Comparison of ENCODE assay signal across 10 cellular contexts in genomic region chr9:69186841-69187611, GRCh38. TPM values are rescaled to one million over a fixed set of nuclear protein-coding genes. Genes with fewer than 3 reads are reported as not detected.
DNase-seq lines count a peak whose midpoint lies in the region; ATAC-seq, FAIRE-seq and TF ChIP-seq lines count a peak whose summit lies in the region.
"Had no signal": no experiment of that assay in that cellular context is flagged by ENCODE, and none has a peak within 500 bp of the region (broad histone marks: within the 10 kb centered on the region; RNA-seq: fewer than 3 reads in every experiment).

No MANE protein-coding gene starts in this region.

- peak overlapping the region; percentile 16 for H3K27ac ChIP-seq in brain microvascular endothelial cell
- peak overlapping the region; percentile 61 for H3K27ac ChIP-seq in right cardiac atrium (ENCODE audit: low read length)
- H3K27ac ChIP-seq in sigmoid colon, result peak overlapping the region in 3 of 4 donors; percentile 31 to 80 (median 41)

- peaks cover 25% of the 10 kb centered on the region for H3K4me1 Mint-ChIP-seq in activated T-cell treated with anti-CD3 and anti-CD28 coated beads, Interleukin-2, amount 50 U/mL, for 72 hours (ENCODE audit: low read depth)

- H3K27me3 Mint-ChIP-seq in activated T-cell treated with anti-CD3 and anti-CD28 coated beads, Interleukin-2, amount 50 U/mL, for 72 hours (ENCODE audit: low read depth), result no peaks in the 10 kb centered on the region
- H3K27me3 Mint-ChIP-seq: activated naive CD8-positive, alpha-beta T cell had no signal

- H3K9me3 Mint-ChIP-seq in activated T-cell treated with anti-CD3 and anti-CD28 coated beads, Interleukin-2, amount 50 U/mL, for 72 hours, result no peaks in the 10 kb centered on the region

- intact Hi-C loops in right cardiac atrium (cut with DNase I) (no loop called here), sigmoid colon (cut with DNase I) (loop anchor here (10.0 kb wide), 1 partner anchor 62 kb away; no protein-coding TSS in a partner anchor)

- in situ Hi-C loops in brain microvascular endothelial cell (cut with HindIII; ENCODE audit: low pct_ligation_motif_present, low sequenced_read_pairs), result loop anchor here (25.0 kb wide), 1 partner anchor 125 kb away; no protein-coding TSS in a partner anchor

- no peak for TF ChIP-seq CTCF in brain microvascular endothelial cell (IDR thresholded peaks at IDR 0.05; ENCODE audit: low read depth, low read length, missing control alignments)
- no peak for TF ChIP-seq CTCF in sigmoid colon (IDR thresholded peaks at IDR 0.05)

- H3K4me1 ChIP-seq in right cardiac atrium (ENCODE audit: control insufficient read depth, insufficient read depth, low read length), result peaks cover 2% of the 10 kb centered on the region
- H3K4me1 ChIP-seq in sigmoid colon, result peaks cover 2 to 39% (median 23%) of the 10 kb centered on the region in 4 donors

- H3K9me3 ChIP-seq in right cardiac atrium (ENCODE audit: control insufficient read depth, low read length), result no peaks in the 10 kb centered on the region
- no peaks in the 10 kb centered on the region for H3K9me3 ChIP-seq in sigmoid colon

- no peak overlapping the region for H3K27ac Mint-ChIP-seq in activated T-cell treated with anti-CD3 and anti-CD28 coated beads, Interleukin-2, amount 50 U/mL, for 72 hours
- H3K27ac Mint-ChIP-seq: activated naive CD8-positive, alpha-beta T cell had no signal

- H3K27me3 ChIP-seq in brain microvascular endothelial cell (replicated peaks), result no peaks in the 10 kb centered on the region
- no peaks in the 10 kb centered on the region for H3K27me3 ChIP-seq in right cardiac atrium (ENCODE audit: control insufficient read depth, insufficient read depth)
- no peaks in the 10 kb centered on the region for H3K27me3 ChIP-seq in sigmoid colon

- peaks cover 0 to 1% of the 10 kb centered on the region in 2 donors for H3K36me3 Mint-ChIP-seq in activated T-cell treated with anti-CD3 and anti-CD28 coated beads, Interleukin-2, amount 50 U/mL, for 72 hours (ENCODE audit: insufficient read depth in 2 of 2)

- no peak for TF ChIP-seq EP300 in sigmoid colon (IDR thresholded peaks at IDR 0.05)

- WGBS in right cardiac atrium, result 22% methylated on average over 7 of the region's 7 CpGs
- WGBS in sigmoid colon, 2 donors, result 74 to 80% methylated on average over 7 of the region's 7 CpGs

- ATAC-seq in right cardiac atrium, result peak; percentile 46 to 58
- no peak for ATAC-seq in activated T-cell treated with anti-CD3 and anti-CD28 coated beads, Interleukin-2, amount 50 U/mL, for 72 hours (replicated peaks in 1 of 2)
- no peak for ATAC-seq in GM19328 (IDR thresholded peaks at IDR 0.05; ENCODE audit: unreplicated experiment)

- no peak overlapping the region for H3K4me3 Mint-ChIP-seq in activated T-cell treated with anti-CD3 and anti-CD28 coated beads, Interleukin-2, amount 50 U/mL, for 72 hours
- H3K4me3 Mint-ChIP-seq: activated naive CD8-positive, alpha-beta T cell had no signal

- H3K4me3 ChIP-seq in brain microvascular endothelial cell (ENCODE audit: low read depth, low read length) (no peak overlapping the region), right cardiac atrium (ENCODE audit: low read length) (no peak overlapping the region), sigmoid colon (no peak overlapping the region)

- FAIRE-seq in GM12891 (lab: Jason Lieb, UNC), result peak; percentile 28

- no peak for DNase-seq in GM12891 (ENCODE audit: insufficient read length, low spot score)
- DNase-seq in brain microvascular endothelial cell, result no peak
- no peak for DNase-seq in right cardiac atrium
- DNase-seq in sigmoid colon, result no peak
- no peak for DNase-seq in DMS53 treated with DMSO at 0.1 percent for 48 hours (lab: John Stamatoyannopoulos, UW; ENCODE audit: unreplicated experiment)
- no peak for DNase-seq in stimulated activated naive CD4-positive, alpha-beta T cell treated with Interleukin-2 at 50 U/mL for 16 hours (lab: John Stamatoyannopoulos, UW)
- DNase-seq in activated T-cell treated with anti-CD3 and anti-CD28 coated beads, Interleukin-2, amount 50 U/mL, for 72 hours, result no peak
- DNase-seq: stimulated activated CD4-positive, alpha-beta T cell treated with anti-CD3 and anti-CD28 coated beads, Interleukin-12 subunit alpha, Interleukin-12 subunit beta, amount 100 ng/mL, for 4 hours had no signal

- H3K36me3 ChIP-seq in brain microvascular endothelial cell (replicated peaks) (no peaks in the 10 kb centered on the region), sigmoid colon (no peaks in the 10 kb centered on the region)

- TF ChIP-seq POLR2A in GM12891 (IDR thresholded peaks at IDR 0.05; ENCODE audit: low read depth, low read length) (no peak), sigmoid colon (IDR thresholded peaks at IDR 0.05) (no peak)

TF ChIP-seq in GM12891, 5 proteins besides CTCF, POLR2A, EP300 and RAD21:
- TF ChIP-seq TAF1 (IDR thresholded peaks at IDR 0.05; ENCODE audit: low read depth, low read length), result no peak
- no peak for TF ChIP-seq PAX5 (IDR thresholded peaks at IDR 0.05; ENCODE audit: insufficient read depth, low read length, severe bottlenecking)
- no peak for TF ChIP-seq POLR2AphosphoS5 (IDR thresholded peaks at IDR 0.05; ENCODE audit: low read depth, low read length)

RNA-seq across cellular contexts. Expression of gene TJP2, which starts 12.9 kb away (rescaled TPM):
- polyA plus RNA-seq in GM12891 (2012; ENCODE audit: low read depth, missing spikeins), result 15.1 TPM
- total RNA-seq in right cardiac atrium, result 10 to 100 TPM; 37.9 to 56.3 (median 49.1) TPM
- 23.8 TPM for polyA plus RNA-seq in right cardiac atrium
- 10 to 100 TPM; 16.1 to 27.8 (median 24.9) TPM for total RNA-seq in sigmoid colon
- 10 to 100 TPM; 44.4 to 46.5 (median 45.5) TPM for polyA plus RNA-seq in sigmoid colon
- 10 to 100 TPM; 31.1 to 33.8 TPM for total RNA-seq in activated T-cell treated with anti-CD3 and anti-CD28 coated beads, Interleukin-2, amount 50 U/mL, for 72 hours

Comparison
In these comparisons a context has a peak if more than half of its experiments do, and no peak if none do; other contexts are left out.
1. ATAC-seq: peak in right cardiac atrium (2 of 2); none in activated T-cell treated with anti-CD3 and anti-CD28 coated beads, Interleukin-2, amount 50 U/mL, for 72 hours (0 of 2) and GM19328 (single experiment).
2. Peak in every context shown above with its lines, with median percentiles within 50 percentile points of each other: H3K27ac ChIP-seq.